9 cellular contexts compared by ENCODE assay signal in the genomic region with DNA sequence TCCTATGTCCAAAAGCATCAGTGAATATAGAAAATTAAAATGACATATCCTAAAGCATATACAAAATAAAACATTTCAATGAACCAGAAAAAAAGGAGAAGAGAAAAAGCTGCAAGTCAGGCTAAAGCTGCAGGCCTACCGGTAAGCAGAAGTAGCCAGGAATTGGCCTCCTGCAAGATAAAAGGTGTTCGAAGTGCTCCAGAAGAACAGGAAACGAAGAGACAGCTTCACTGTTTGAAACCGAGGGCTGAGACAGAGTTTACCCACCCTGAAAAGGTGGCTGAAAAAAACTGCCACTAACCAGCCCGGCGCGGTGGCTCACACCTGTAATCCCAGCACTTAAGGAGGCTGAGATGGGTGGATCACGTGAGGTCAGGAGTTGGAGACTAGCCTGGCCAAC. TPM values are rescaled to one million over a fixed set of nuclear protein-coding genes. Genes with fewer than 3 reads are reported as not detected.
DNase-seq lines count a peak whose midpoint lies in the region; ATAC-seq and TF ChIP-seq lines count a peak whose summit lies in the region.
"Had no signal": no experiment of that assay in that cellular context is flagged by ENCODE, and none has a peak within 500 bp of the region (broad histone marks: within the 10 kb centered on the region; RNA-seq: fewer than 3 reads in every experiment).

No MANE protein-coding gene starts in this region.

- DNase-seq in activated gamma-delta T cell treated with Interleukin-2 at 50 U/mL for 16 hours, result peak; percentile 18
- no peak for DNase-seq in activated gamma-delta T cell (lab: John Stamatoyannopoulos, UW)
- peak; percentile 90 for DNase-seq in RPMI8226
- DNase-seq in spleen, result no peak
- DNase-seq in stimulated activated CD4-positive, alpha-beta T cell treated with anti-CD3 and anti-CD28 coated beads, Interleukin-2, amount 100 ng/mL, for 24 hours, result no peak
- DNase-seq: activated CD4-positive, alpha-beta T cell treated with anti-CD3 and anti-CD28 coated beads for 4 hours had no signal

- H3K4me3 ChIP-seq in spleen, result peak overlapping the region in 1 of 8 donors; percentile 23

- peaks cover 33 to 66% (median 53%) of the 10 kb centered on the region in 6 donors for H3K4me1 ChIP-seq in spleen

- TF ChIP-seq CTCF in spleen (IDR thresholded peaks at IDR 0.05 in 8 of 11, conservative IDR thresholded peaks at IDR 0.05 in 3 of 11), result no peak

- intact Hi-C loops in spleen (cut with DNase I; ENCODE audit: low total_unique reads), result no loop called here

- H3K36me3 ChIP-seq in spleen, result peaks cover 0 to 21% (median 0%) of the 10 kb centered on the region in 6 donors

- H3K27ac ChIP-seq in spleen, result peak overlapping the region in 7 of 8 donors; percentile 74 to 86 (median 79)

- WGBS in spleen, 5 donors, result 30 to 50% (median 31%) methylated on average over 8 of the region's 8 CpGs

- ATAC-seq in HG02678 (IDR thresholded peaks at IDR 0.05; ENCODE audit: unreplicated experiment) (peak; percentile 31), HG02642 (IDR thresholded peaks at IDR 0.05; ENCODE audit: poor library complexity, unreplicated experiment) (no peak), HG03280 (IDR thresholded peaks at IDR 0.05; ENCODE audit: unreplicated experiment) (no peak)

- no peak for TF ChIP-seq POLR2A in spleen (IDR thresholded peaks at IDR 0.05)

- no peaks in the 10 kb centered on the region for H3K9me3 ChIP-seq in spleen

- no peaks in the 10 kb centered on the region for H3K27me3 ChIP-seq in spleen (replicated peaks in 1 of 7)

RNA-seq across cellular contexts. Expression of gene NSL1, which starts 37.4 kb away (rescaled TPM):
- total RNA-seq in spleen, result 10 to 100 TPM; 30.6 to 92.3 (median 41.8) TPM
- 10 to 100 TPM; 16.4 to 33.6 (median 22.1) TPM for polyA plus RNA-seq in spleen

RNA-seq across cellular contexts. Expression of gene TATDN3, which starts 37.5 kb away (rescaled TPM):
- 10 to 100 TPM; 13.5 to 28.3 (median 22.7) TPM for total RNA-seq in spleen
- polyA plus RNA-seq in spleen, result 10 to 100 TPM; 13.5 to 16.9 (median 15.0) TPM

RNA-seq across cellular contexts. Expression of gene BATF3, which starts 54.6 kb away (rescaled TPM):
- total RNA-seq in spleen, result 10 to 100 TPM; 10.8 to 34.0 (median 14.1) TPM
- polyA plus RNA-seq in spleen, result 10 to 100 TPM; 11.3 to 23.3 (median 12.3) TPM

Comparison
In these comparisons a context has a peak if more than half of its experiments do, and no peak if none do; other contexts are left out.
1. DNase-seq: peak in activated gamma-delta T cell treated with Interleukin-2 at 50 U/mL for 16 hours (single experiment) and RPMI8226 (single experiment); none in activated gamma-delta T cell (single experiment), spleen (single experiment) and stimulated activated CD4-positive, alpha-beta T cell treated with anti-CD3 and anti-CD28 coated beads, Interleukin-2, amount 100 ng/mL, for 24 hours (0 of 2).